Comparison of ENCODE assay signal across 9 cellular contexts in genomic region chr5:164119806-164120440, GRCh38.
A peak's percentile ranks its signal among the peaks of the same experiment; 100 is the strongest.
DNase-seq lines count a peak whose midpoint lies in the region; ATAC-seq and TF ChIP-seq lines count a peak whose summit lies in the region.
"Had no signal": no experiment of that assay in that cellular context is flagged by ENCODE, and none has a peak within 500 bp of the region (broad histone marks: within the 10 kb centered on the region; RNA-seq: fewer than 3 reads in every experiment).

No MANE protein-coding gene starts in this region.

- intact Hi-C loops in naive thymus-derived CD4-positive, alpha-beta T cell (cut with micrococcal nuclease) = no loop called here

- no peak overlapping the region for H3K4me3 Mint-ChIP-seq in endodermal cell
- no peak overlapping the region for H3K4me3 Mint-ChIP-seq in naive thymus-derived CD4-positive, alpha-beta T cell
- no peak overlapping the region for H3K4me3 Mint-ChIP-seq in activated T-cell treated with anti-CD3 and anti-CD28 coated beads, Interleukin-2, amount 50 U/mL, for 24 hours

- H3K9me3 ChIP-seq in endodermal cell (ENCODE audit: control insufficient read depth, low read length) = peaks cover 7% of the 10 kb centered on the region
- no peaks in the 10 kb centered on the region for H3K9me3 ChIP-seq in naive thymus-derived CD4-positive, alpha-beta T cell (ENCODE audit: control insufficient read depth in 2 of 3, low read length in 3 of 3)

- H3K27me3 Mint-ChIP-seq in endodermal cell (ENCODE audit: insufficient read depth) = no peaks in the 10 kb centered on the region
- no peaks in the 10 kb centered on the region for H3K27me3 Mint-ChIP-seq in naive thymus-derived CD4-positive, alpha-beta T cell
- H3K27me3 Mint-ChIP-seq in activated T-cell treated with anti-CD3 and anti-CD28 coated beads, Interleukin-2, amount 50 U/mL, for 24 hours = no peaks in the 10 kb centered on the region

- TF ChIP-seq CTCF in LNCaP clone FGC (IDR thresholded peaks at IDR 0.05; ENCODE audit: control insufficient read depth, extremely low read depth, insufficient read depth) = no peak
- no peak for TF ChIP-seq CTCF in endodermal cell (conservative IDR thresholded peaks at IDR 0.05)

- 59 to 90% methylated on average over 3 to 7 of the region's 7 CpGs for WGBS in endodermal cell (ENCODE audit: insufficient coverage in 1 of 2, insufficient read length in 1 of 2), 2 experiments

- H3K4me3 ChIP-seq in LNCaP clone FGC (ENCODE audit: low read depth, low read length) (no peak overlapping the region), endodermal cell (ENCODE audit: low read length) (peak overlapping the region; percentile 22)
- no peak overlapping the region for H3K4me3 ChIP-seq in naive thymus-derived CD4-positive, alpha-beta T cell (ENCODE audit: low read length)

- peak overlapping the region; percentile 32 for H3K27ac Mint-ChIP-seq in endodermal cell
- peak overlapping the region in 1 of 9 donors; percentile 49 for H3K27ac Mint-ChIP-seq in naive thymus-derived CD4-positive, alpha-beta T cell
- H3K27ac Mint-ChIP-seq in activated T-cell treated with anti-CD3 and anti-CD28 coated beads, Interleukin-2, amount 50 U/mL, for 24 hours = no peak overlapping the region

- POLR2A ChIA-PET in naive thymus-derived CD4-positive, alpha-beta T cell (lab: Charles Lee) = no interaction called here

- H3K9ac ChIP-seq in endodermal cell (ENCODE audit: extremely low read depth, low read length, poor library complexity, severe bottlenecking) = no peak overlapping the region

- H3K4me1 Mint-ChIP-seq in endodermal cell = no peaks in the 10 kb centered on the region
- H3K4me1 Mint-ChIP-seq in naive thymus-derived CD4-positive, alpha-beta T cell = no peaks in the 10 kb centered on the region
- H3K4me1 Mint-ChIP-seq in activated T-cell treated with anti-CD3 and anti-CD28 coated beads, Interleukin-2, amount 50 U/mL, for 24 hours (ENCODE audit: low read depth) = no peaks in the 10 kb centered on the region

- no peaks in the 10 kb centered on the region for H3K4me1 ChIP-seq in endodermal cell (ENCODE audit: control insufficient read depth, insufficient read depth, low read length)
- no peaks in the 10 kb centered on the region for H3K4me1 ChIP-seq in naive thymus-derived CD4-positive, alpha-beta T cell (ENCODE audit: control insufficient read depth in 2 of 2, insufficient read depth in 2 of 2, low read length in 2 of 2)

- H3K27ac ChIP-seq in endodermal cell (ENCODE audit: low read depth, low read length) = peak overlapping the region; percentile 72
- H3K27ac ChIP-seq in naive thymus-derived CD4-positive, alpha-beta T cell (ENCODE audit: low read depth, low read length) = no peak overlapping the region
- H3K27ac ChIP-seq: VCaP had no signal

- DNase-seq in AG08396 (ENCODE audit: low spot score) (peak; percentile 5), LNCaP clone FGC (ENCODE audit: low read depth) (peak; percentile 3), endodermal cell (peak; percentile 71), COLO668 (lab: John Stamatoyannopoulos, UW; ENCODE audit: unreplicated experiment) (no peak)
- DNase-seq in naive thymus-derived CD4-positive, alpha-beta T cell = no peak
- no peak for DNase-seq in activated T-cell treated with anti-CD3 and anti-CD28 coated beads, Interleukin-2, amount 50 U/mL, for 24 hours

- ATAC-seq in GM19324 (IDR thresholded peaks at IDR 0.05; ENCODE audit: low FRiP score, unreplicated experiment) (peak; percentile 57), GM21515 (IDR thresholded peaks at IDR 0.05; ENCODE audit: unreplicated experiment) (no peak)
- no peak for ATAC-seq in naive thymus-derived CD4-positive, alpha-beta T cell

- no peaks in the 10 kb centered on the region for H3K36me3 ChIP-seq in endodermal cell (ENCODE audit: control insufficient read depth, insufficient read depth, low read length)
- H3K36me3 ChIP-seq in naive thymus-derived CD4-positive, alpha-beta T cell (ENCODE audit: control insufficient read depth in 2 of 3, insufficient read depth in 3 of 3, low read length in 3 of 3) = no peaks in the 10 kb centered on the region

- H3K27me3 ChIP-seq in endodermal cell (ENCODE audit: control insufficient read depth, insufficient read depth, low read length, poor library complexity, severe bottlenecking) = no peaks in the 10 kb centered on the region
- no peaks in the 10 kb centered on the region for H3K27me3 ChIP-seq in naive thymus-derived CD4-positive, alpha-beta T cell (ENCODE audit: control insufficient read depth in 2 of 2, insufficient read depth in 2 of 2, low read length in 2 of 2)

- CTCF ChIA-PET in naive thymus-derived CD4-positive, alpha-beta T cell (lab: Charles Lee) = no interaction called here

- H3K9me3 Mint-ChIP-seq in endodermal cell = peaks cover 3% of the 10 kb centered on the region
- peaks cover 0 to 24% (median 4%) of the 10 kb centered on the region in 11 donors for H3K9me3 Mint-ChIP-seq in naive thymus-derived CD4-positive, alpha-beta T cell
- H3K9me3 Mint-ChIP-seq in activated T-cell treated with anti-CD3 and anti-CD28 coated beads, Interleukin-2, amount 50 U/mL, for 24 hours = peaks cover 4% of the 10 kb centered on the region

- H3K36me3 Mint-ChIP-seq in endodermal cell (ENCODE audit: low read depth) = no peaks in the 10 kb centered on the region
- no peaks in the 10 kb centered on the region for H3K36me3 Mint-ChIP-seq in naive thymus-derived CD4-positive, alpha-beta T cell
- H3K36me3 Mint-ChIP-seq in activated T-cell treated with anti-CD3 and anti-CD28 coated beads, Interleukin-2, amount 50 U/mL, for 24 hours (ENCODE audit: low read depth) = no peaks in the 10 kb centered on the region

Comparison
In these comparisons a context has a peak if more than half of its experiments do, and no peak if none do; other contexts are left out.
1. DNase-seq: peak in AG08396 (single experiment), LNCaP clone FGC (single experiment) and endodermal cell (single experiment); none in naive thymus-derived CD4-positive, alpha-beta T cell (0 of 9), activated T-cell treated with anti-CD3 and anti-CD28 coated beads, Interleukin-2, amount 50 U/mL, for 24 hours (single experiment) and COLO668 (single experiment).